8 cellular contexts compared by ENCODE assay signal in genomic region chr17:38454528-38454927, GRCh38. TPM values are rescaled to one million over a fixed set of nuclear protein-coding genes. Genes with fewer than 3 reads are reported as not detected.
DNase-seq lines count a peak whose midpoint lies in the region; ATAC-seq and TF ChIP-seq lines count a peak whose summit lies in the region.

No MANE protein-coding gene starts in this region.

- no peak for TF ChIP-seq POLR2A in HCT116 (IDR thresholded peaks at IDR 0.05; ENCODE audit: borderline replicate concordance, extremely low read depth, insufficient read depth, insufficient read length)

- H3K4me3 ChIP-seq in HCT116 (replicated peaks in 1 of 2; ENCODE audit: low read depth in 1 of 2, low read length in 2 of 2) (peak overlapping the region; percentile 60 to 63), right cardiac atrium (ENCODE audit: low read length) (peak overlapping the region; percentile 75), retinal pigment epithelial cell (ENCODE audit: low read length) (peak overlapping the region; percentile 70)

- WGBS in right cardiac atrium: 17% methylated on average over 12 of the region's 12 CpGs

- no TSS peak for BruUV-seq in HCT116 (replicated peaks; lab: Mats Ljungman, UMichigan)

- peaks cover 7% of the 10 kb centered on the region; the same call in 1 of the 2 replicates for H3K79me2 ChIP-seq in HCT116 (ENCODE audit: insufficient read depth, low read length)

- H3K9ac ChIP-seq in HCT116 (ENCODE audit: low read length): peak overlapping the region; percentile 68

- TF ChIP-seq RAD21 in HCT116 (IDR thresholded peaks at IDR 0.05; ENCODE audit: low read depth): no peak

- POLR2A ChIA-PET in HCT116 (lab: Charles Lee): interaction anchor here (1.0 to 1.7 kb wide), 2 partner anchors 11 to 26 kb away, joined by 3 to 4 read pairs; partner anchors contain the start of gene ARHGAP23

- H3K4me1 ChIP-seq in HCT116 (ENCODE audit: control insufficient read depth in 1 of 2, insufficient read depth in 2 of 2, low read length in 2 of 2) (peaks cover 49 to 62% of the 10 kb centered on the region in 2 experiments), right cardiac atrium (ENCODE audit: control insufficient read depth, insufficient read depth, low read length) (peaks cover 25% of the 10 kb centered on the region)

- H3K4me2 ChIP-seq in HCT116 (ENCODE audit: low read length): peak overlapping the region; percentile 97

- no peaks in the 10 kb centered on the region for H3K9me2 ChIP-seq in HCT116 (ENCODE audit: insufficient read depth)

- H3K27me3 ChIP-seq in HCT116 (ENCODE audit: insufficient read depth, low read length): no peaks in the 10 kb centered on the region
- H3K27me3 ChIP-seq in right cardiac atrium (ENCODE audit: control insufficient read depth, insufficient read depth): no peaks in the 10 kb centered on the region

- RAD21 ChIA-PET in HCT116 (lab: Charles Lee; ENCODE audit: low non-redundant PET in 1 of 2, low total read pairs in 2 of 2, uncharacterized antibody in 2 of 2, unreplicated experiment in 2 of 2): no interaction called here

- H2AFZ ChIP-seq in HCT116 (ENCODE audit: low read depth, low read length, poor library complexity, severe bottlenecking): no peak overlapping the region

- CTCF ChIA-PET in HCT116 (lab: Charles Lee): no interaction called here

- H3K27ac ChIP-seq in HCT116 (ENCODE audit: low read depth, low read length) (peak overlapping the region; percentile 73), right cardiac atrium (ENCODE audit: low read length) (peak overlapping the region; percentile 95)

- H3K9me3 ChIP-seq in HCT116 (ENCODE audit: control insufficient read depth in 1 of 2, insufficient read depth in 1 of 2, low read depth in 1 of 2, low read length in 2 of 2): no peaks in the 10 kb centered on the region
- no peaks in the 10 kb centered on the region for H3K9me3 ChIP-seq in right cardiac atrium (ENCODE audit: control insufficient read depth, low read length)

- H4K20me1 ChIP-seq in HCT116 (ENCODE audit: insufficient read depth): no peaks in the 10 kb centered on the region

- peak; percentile 49 for DNase-seq in HCT116 (ENCODE audit: low read depth, low spot score)
- peak in 56 of 58 donors; percentile 34 to 97 (median 81) for DNase-seq in anterior cingulate cortex (lab: John Stamatoyannopoulos, UW)
- DNase-seq in right cardiac atrium: peak; percentile 86 to 93 (median 93)
- peak; percentile 84 for DNase-seq in retinal pigment epithelial cell (ENCODE audit: low read depth)
- DNase-seq in stimulated activated CD4-positive, alpha-beta T cell treated with anti-CD3 and anti-CD28 coated beads, Interleukin-12 subunit alpha, Interleukin-12 subunit beta, amount 100 ng/mL, for 4 hours: no peak

- TF ChIP-seq CTCF in HCT116 (IDR thresholded peaks at IDR 0.05 in 2 of 3, conservative IDR thresholded peaks at IDR 0.05 in 1 of 3; ENCODE audit: borderline replicate concordance in 1 of 3, insufficient read depth in 1 of 3, low read depth in 2 of 3, low read length in 2 of 3) (no peak), retinal pigment epithelial cell (conservative IDR thresholded peaks at IDR 0.05; ENCODE audit: low read depth, low read length) (no peak)

- peak; percentile 72 for ATAC-seq in HCT116
- peak; percentile 75 to 80 for ATAC-seq in right cardiac atrium
- no peak for ATAC-seq in GM21786 (IDR thresholded peaks at IDR 0.05; ENCODE audit: unreplicated experiment)
- ATAC-seq in HG02798 (IDR thresholded peaks at IDR 0.05; ENCODE audit: poor library complexity, unreplicated experiment): no peak
- no peak for ATAC-seq in GM21528 (IDR thresholded peaks at IDR 0.05; ENCODE audit: low FRiP score, unreplicated experiment)

- intact Hi-C loops in HCT116 (cut with micrococcal nuclease): no loop called here
- intact Hi-C loops in right cardiac atrium (cut with DNase I): no loop called here

- H3K36me3 ChIP-seq in HCT116 (ENCODE audit: control insufficient read depth in 1 of 2, insufficient read depth in 2 of 2, low read length in 2 of 2): no peaks in the 10 kb centered on the region; a peak in 2 of 4 replicates

TF ChIP-seq in HCT116, 20 proteins besides CTCF, POLR2A, EP300 and RAD21:
- TF ChIP-seq EZH2phosphoT487 (IDR thresholded peaks at IDR 0.05; ENCODE audit: borderline replicate concordance): no peak
- peak; percentile 64 for TF ChIP-seq POLR2AphosphoS5 (IDR thresholded peaks at IDR 0.05; ENCODE audit: low read depth, low read length)
- TF ChIP-seq CBX3 (IDR thresholded peaks at IDR 0.05; ENCODE audit: low read depth): no peak
- TF ChIP-seq EGR1 (IDR thresholded peaks at IDR 0.05; ENCODE audit: low read depth): no peak
- TF ChIP-seq REST (IDR thresholded peaks at IDR 0.05; ENCODE audit: low read depth): no peak
- TF ChIP-seq ELF1 (IDR thresholded peaks at IDR 0.05; ENCODE audit: borderline replicate concordance, low read depth): no peak
- no peak for TF ChIP-seq ZBTB33 (IDR thresholded peaks at IDR 0.05; ENCODE audit: extremely low read depth, insufficient replicate concordance, low read length)
- TF ChIP-seq EZH2 (IDR thresholded peaks at IDR 0.05): no peak
- TF ChIP-seq JUND (IDR thresholded peaks at IDR 0.05): no peak; the same call in 1 of the 2 replicates
- TF ChIP-seq ZFX (IDR thresholded peaks at IDR 0.05): no peak
- no peak for TF ChIP-seq ZNF274 (IDR thresholded peaks at IDR 0.05; ENCODE audit: low read depth, low read length)
- peak; percentile 76; the same call in 1 of the 2 replicates for TF ChIP-seq MAX (IDR thresholded peaks at IDR 0.05)
- TF ChIP-seq FOSL1 (IDR thresholded peaks at IDR 0.05; ENCODE audit: low read depth): no peak; the same call in none of the 2 replicates
- no peak for TF ChIP-seq YY1 (IDR thresholded peaks at IDR 0.05; ENCODE audit: extremely low read depth, insufficient replicate concordance, low read depth, low read length)
- no peak for TF ChIP-seq SIN3A (IDR thresholded peaks at IDR 0.05; ENCODE audit: low read depth)
- TF ChIP-seq SRF (IDR thresholded peaks at IDR 0.05; ENCODE audit: low read depth): no peak
- TF ChIP-seq ATF3 (IDR thresholded peaks at IDR 0.05): no peak
- TF ChIP-seq SP1 (IDR thresholded peaks at IDR 0.05; ENCODE audit: low read depth): peak; percentile 50; the same call in 1 of the 2 replicates
- peak; percentile 38 for TF ChIP-seq TCF7L2 (IDR thresholded peaks at IDR 0.05; ENCODE audit: borderline replicate concordance, extremely low read depth, insufficient read depth, insufficient read length)
- no peak for TF ChIP-seq CEBPB (IDR thresholded peaks at IDR 0.05; ENCODE audit: low read depth)

RNA-seq across cellular contexts. Expression of gene ARHGAP23, which starts 26.3 kb away (rescaled TPM):
- total RNA-seq in HCT116 (2021; ENCODE audit: unreplicated experiment) (41.0 TPM), right cardiac atrium (10 to 100 TPM; 61.8 to 96.9 (median 77.4) TPM)
- polyA plus RNA-seq in HCT116 (2012): 19.5 and 21.5 TPM in 2 replicates
- polyA plus RNA-seq in right cardiac atrium: 40.7 TPM

Comparison
In these comparisons a context has a peak if more than half of its experiments do, and no peak if none do; other contexts are left out.
1. ATAC-seq: peak in HCT116 (single experiment) and right cardiac atrium (2 of 2); none in GM21786 (single experiment), HG02798 (single experiment) and GM21528 (single experiment).
2. Peak in every context shown above with its lines, with median percentiles within 50 percentile points of each other: H3K4me3 ChIP-seq.